ENCODE assay signal across 1 cellular context in genomic region chr10:5648494-5649457, GRCh38.
TF ChIP-seq lines count a peak whose summit lies in the region.

No MANE protein-coding gene starts in this region.

TF ChIP-seq in A549, 52 proteins besides CTCF, POLR2A, EP300 and RAD21 (continued from another document):
- TF ChIP-seq E2F6 (IDR thresholded peaks at IDR 0.05; ENCODE audit: borderline replicate concordance, low read depth): no peak
- no peak for TF ChIP-seq ATOH8 (CRISPR knock-in tag; IDR thresholded peaks at IDR 0.05; ENCODE audit: low read depth)
- TF ChIP-seq RCOR1 (IDR thresholded peaks at IDR 0.05; ENCODE audit: low read depth, low read length): no peak
- no peak for TF ChIP-seq USF2 (IDR thresholded peaks at IDR 0.05)
- TF ChIP-seq CHD4 (IDR thresholded peaks at IDR 0.05; ENCODE audit: borderline replicate concordance): no peak
- no peak for TF ChIP-seq RARB (CRISPR knock-in tag; IDR thresholded peaks at IDR 0.05)
- TF ChIP-seq MAFK (IDR thresholded peaks at IDR 0.05; ENCODE audit: partially characterized antibody): no peak
- TF ChIP-seq SMC3 (IDR thresholded peaks at IDR 0.05): no peak
TF ChIP-seq in A549: peak in this region for 0.
